Comparison of ENCODE assay signal across 7 cellular contexts in the genomic region with DNA sequence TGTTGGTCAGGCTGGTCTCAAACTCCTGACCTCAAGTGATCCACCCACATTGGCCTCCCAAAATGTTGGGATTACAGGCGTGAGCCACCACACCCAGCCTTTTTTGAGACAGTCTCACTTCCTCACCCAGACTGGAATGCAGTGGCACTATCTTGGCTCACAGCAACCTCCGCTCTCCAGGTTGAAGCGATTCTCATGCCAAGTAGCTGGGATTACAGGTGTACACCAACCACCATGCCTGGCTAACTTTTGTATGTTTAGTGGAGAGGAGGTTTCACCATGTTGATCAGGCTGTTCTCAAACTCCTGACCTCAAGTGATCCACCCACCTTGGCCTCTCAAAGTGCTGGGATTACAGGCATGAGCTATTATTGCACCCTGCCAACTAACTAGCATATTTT.
DNase-seq lines count a peak whose midpoint lies in the region; ATAC-seq, FAIRE-seq and TF ChIP-seq lines count a peak whose summit lies in the region.
"Not testable (repeated sequence)": the region's sequence is repeated elsewhere in the genome, so short reads cannot be mapped to it uniquely, and the experiment has no call there.

No MANE protein-coding gene starts in this region.

- H3K4me3 ChIP-seq in IMR-90 (ENCODE audit: insufficient read depth, low read depth, low read length); RWPE2 (ENCODE audit: severe bottlenecking); left ventricle myocardium inferior; osteoblast (ENCODE audit: insufficient read depth, low read length); thoracic aorta: not testable (repeated sequence)

- not testable (repeated sequence) for H2AFZ ChIP-seq in IMR-90 (replicated peaks; ENCODE audit: low read length, poor library complexity); osteoblast (ENCODE audit: low read length)

- peak overlapping the region; percentile 25; the same call in 1 of the 2 replicates for H3K18ac ChIP-seq in IMR-90 (ENCODE audit: low read depth, low read length)

- H3K79me2 ChIP-seq in osteoblast (ENCODE audit: insufficient read depth, low read length), result peaks cover 98% of the 10 kb centered on the region

- H3K23ac ChIP-seq in IMR-90 (ENCODE audit: low read depth, low read length), result not testable (repeated sequence)

- H3K14ac ChIP-seq in IMR-90 (replicated peaks; ENCODE audit: low read depth, low read length), result not testable (repeated sequence)

- H2BK15ac ChIP-seq in IMR-90 (ENCODE audit: low read depth, low read length), result 0 out of 3 replicates have a peak overlapping the region, but pooled peaks have one; percentile 20

- not testable (repeated sequence) for H3K9me3 Mint-ChIP-seq in chondrocyte (ENCODE audit: low read depth)

- H2AK5ac ChIP-seq in IMR-90 (ENCODE audit: low read depth, low read length), result 0 out of 2 replicates have a peak overlapping the region, but pooled peaks have one; percentile 7

- not testable (repeated sequence) for BruUV-seq in IMR-90 (replicated peaks; lab: Mats Ljungman, UMichigan)

- not testable (repeated sequence) for FAIRE-seq in GM12891 (lab: Jason Lieb, UNC)

- peaks cover 82% of the 10 kb centered on the region for H3K4me1 Mint-ChIP-seq in chondrocyte (ENCODE audit: low read depth)

- peak overlapping the region; percentile 18 for H2BK5ac ChIP-seq in IMR-90 (ENCODE audit: low read depth, low read length, poor library complexity, severe bottlenecking)

- TF ChIP-seq CTCF in IMR-90 (conservative IDR thresholded peaks at IDR 0.05; ENCODE audit: low read depth, low read length); RWPE2 (IDR thresholded peaks at IDR 0.05; ENCODE audit: poor library complexity, severe bottlenecking); chondrocyte (IDR thresholded peaks at IDR 0.05); left ventricle myocardium inferior (IDR thresholded peaks at IDR 0.05; ENCODE audit: borderline replicate concordance); osteoblast (IDR thresholded peaks at IDR 0.05; ENCODE audit: extremely low read depth, low read depth, low read length); thoracic aorta (IDR thresholded peaks at IDR 0.05): not testable (repeated sequence)

- H4K8ac ChIP-seq in IMR-90 (ENCODE audit: low read depth in 2 of 2, low read length in 2 of 2), result peak overlapping the region in 1 of 2 experiments; percentile 13; a peak in 1 of 4 replicates

- not testable (repeated sequence) for TF ChIP-seq RAD21 in IMR-90 (IDR thresholded peaks at IDR 0.05; ENCODE audit: low read length)

- H2BK120ac ChIP-seq in IMR-90 (ENCODE audit: low read depth, low read length), result peak overlapping the region; percentile 8; the same call in 1 of the 2 replicates

- peaks cover 12% of the 10 kb centered on the region for H3K36me3 Mint-ChIP-seq in chondrocyte (ENCODE audit: low read depth)

- H3K27ac Mint-ChIP-seq in chondrocyte (ENCODE audit: unreplicated experiment), result peak overlapping the region; percentile 59

- H2BK20ac ChIP-seq in IMR-90 (ENCODE audit: low read depth, low read length), result not testable (repeated sequence)

- H3K4ac ChIP-seq in IMR-90 (ENCODE audit: low read depth, low read length), result not testable (repeated sequence)

- not testable (repeated sequence) for DNase-seq in GM12891 (ENCODE audit: insufficient read length, low spot score); IMR-90; RWPE2 (ENCODE audit: low spot score); chondrocyte (ENCODE audit: low spot score); left ventricle myocardium inferior; osteoblast (ENCODE audit: insufficient read length, low spot score, missing footprints); thoracic aorta (ENCODE audit: low spot score)

- 100% methylated on average over 1 of the region's 3 CpGs; no CpG with 5 or more reads in 1 of the 2 experiments for WGBS in IMR-90 (ENCODE audit: extremely low coverage in 2 of 2, insufficient read length in 1 of 2), 2 experiments

- H3K27me3 ChIP-seq in IMR-90 (ENCODE audit: control insufficient read depth, insufficient read depth, low read length); RWPE2 (ENCODE audit: insufficient read depth, poor library complexity, severe bottlenecking); left ventricle myocardium inferior (ENCODE audit: low read depth); osteoblast (ENCODE audit: insufficient read depth, low read length); thoracic aorta (replicated peaks; ENCODE audit: insufficient read depth): not testable (repeated sequence)

- in situ Hi-C loops in IMR-90 (cut with MboI; ENCODE audit: low sequenced_read_pairs), result not testable (repeated sequence)

- H3K27me3 Mint-ChIP-seq in chondrocyte (ENCODE audit: low read depth), result not testable (repeated sequence)

- H3K9me3 ChIP-seq in IMR-90 (ENCODE audit: control insufficient read depth, insufficient read depth, low read length); RWPE2 (ENCODE audit: severe bottlenecking); left ventricle myocardium inferior (replicated peaks); osteoblast (ENCODE audit: low read depth, low read length); thoracic aorta: not testable (repeated sequence)

- peaks cover 20 to 84% of the 10 kb centered on the region in 2 experiments for H3K79me1 ChIP-seq in IMR-90 (ENCODE audit: low read depth in 1 of 2, low read length in 2 of 2)

- H3K27ac ChIP-seq in IMR-90 (ENCODE audit: insufficient read depth, low read length) (peak overlapping the region; percentile 12; the same call in 1 of the 2 replicates), RWPE2 (ENCODE audit: poor library complexity, severe bottlenecking) (peak overlapping the region; percentile 62), left ventricle myocardium inferior (replicated peaks) (peak overlapping the region; percentile 28), osteoblast (ENCODE audit: low read depth, low read length) (peak overlapping the region; percentile 65), thoracic aorta (peak overlapping the region; percentile 25 to 96)

- CTCF ChIA-PET in IMR-90 (lab: Yijun Ruan, JAX), result interaction anchor here (1.5 kb wide), 1 partner anchor 11 kb away, joined by 3 read pairs; no protein-coding TSS in a partner anchor

- POLR2A ChIA-PET in IMR-90 (lab: Charles Lee; ENCODE audit: unreplicated experiment), result interaction anchor here (0.6 kb wide), 1 partner anchor 221 kb away, joined by 4 read pairs; no protein-coding TSS in a partner anchor

- not testable (repeated sequence) for H3K9ac ChIP-seq in IMR-90 (ENCODE audit: low read depth, low read length)

- not testable (repeated sequence) for H4K5ac ChIP-seq in IMR-90 (ENCODE audit: low read depth, low read length)

- H4K91ac ChIP-seq in IMR-90 (ENCODE audit: insufficient read depth, low read depth, low read length), result not testable (repeated sequence)

- H3K56ac ChIP-seq in IMR-90 (ENCODE audit: extremely low read depth, insufficient read depth, low read length), result not testable (repeated sequence)

- H3K4me1 ChIP-seq in IMR-90 (ENCODE audit: control insufficient read depth, insufficient read depth, low read length) (peaks cover 45% of the 10 kb centered on the region), RWPE2 (ENCODE audit: insufficient read depth, poor library complexity, severe bottlenecking) (peaks cover 34% of the 10 kb centered on the region), left ventricle myocardium inferior (peaks cover 100% of the 10 kb centered on the region), osteoblast (ENCODE audit: insufficient read depth, low read length) (peaks cover 46% of the 10 kb centered on the region), thoracic aorta (ENCODE audit: control insufficient read depth in 1 of 2, low read depth in 2 of 2) (peaks cover 29 to 86% of the 10 kb centered on the region in 2 donors)

- not testable (repeated sequence) for TF ChIP-seq POLR2A in GM12891 (IDR thresholded peaks at IDR 0.05; ENCODE audit: low read depth, low read length); IMR-90 (IDR thresholded peaks at IDR 0.05; ENCODE audit: low read depth, low read length)

- not testable (repeated sequence) for H2AK9ac ChIP-seq in IMR-90 (replicated peaks; ENCODE audit: low read depth, low read length, poor library complexity)

- not testable (repeated sequence) for ATAC-seq in IMR-90 (ENCODE audit: low read depth); RWPE2 (ENCODE audit: low read depth); thoracic aorta (ENCODE audit: insufficient number of reproducible peaks, low FRiP score, low read depth)

- H3K9me1 ChIP-seq in IMR-90 (ENCODE audit: insufficient read depth, low read length), result peaks cover 45% of the 10 kb centered on the region

- H3K4me3 Mint-ChIP-seq in chondrocyte (ENCODE audit: unreplicated experiment), result not testable (repeated sequence)

- intact Hi-C loops in IMR-90 (cut with micrococcal nuclease); left ventricle myocardium inferior (cut with micrococcal nuclease): not testable (repeated sequence)

- H3K36me3 ChIP-seq in IMR-90 (ENCODE audit: control insufficient read depth, insufficient read depth, low read length) (peaks cover 17% of the 10 kb centered on the region), RWPE2 (ENCODE audit: low read depth) (peaks cover 22% of the 10 kb centered on the region), left ventricle myocardium inferior (peaks cover 15% of the 10 kb centered on the region), osteoblast (ENCODE audit: insufficient read depth, low read length) (peaks cover 21% of the 10 kb centered on the region), thoracic aorta (peaks cover 15% of the 10 kb centered on the region)

- dilution Hi-C loops in IMR-90 (cut with HindIII; ENCODE audit: low sequenced_read_pairs, unreplicated experiment), result not testable (repeated sequence)

- H3K4me2 ChIP-seq in IMR-90 (ENCODE audit: low read depth, low read length); osteoblast (ENCODE audit: insufficient read depth, low read length): not testable (repeated sequence)

- H4K20me1 ChIP-seq in IMR-90 (ENCODE audit: insufficient read depth, low read length) (peaks cover 94% of the 10 kb centered on the region), osteoblast (ENCODE audit: insufficient read depth, low read length) (peaks cover 64% of the 10 kb centered on the region)

TF ChIP-seq in GM12891, 5 proteins besides CTCF, POLR2A, EP300 and RAD21:
- TF ChIP-seq SPI1 (IDR thresholded peaks at IDR 0.05; ENCODE audit: low read depth, low read length), result peak; percentile 35; the same call in 1 of the 2 replicates

Comparison
In these comparisons a context has a peak if more than half of its experiments do, and no peak if none do; other contexts are left out.
1. H3K27ac ChIP-seq: peak in every context shown above with its lines; median percentile 65 in osteoblast; 62 in RWPE2; 60 in thoracic aorta; 28 in left ventricle myocardium inferior; 12 in IMR-90.